2 cellular contexts compared by ENCODE assay signal in the genomic region with DNA sequence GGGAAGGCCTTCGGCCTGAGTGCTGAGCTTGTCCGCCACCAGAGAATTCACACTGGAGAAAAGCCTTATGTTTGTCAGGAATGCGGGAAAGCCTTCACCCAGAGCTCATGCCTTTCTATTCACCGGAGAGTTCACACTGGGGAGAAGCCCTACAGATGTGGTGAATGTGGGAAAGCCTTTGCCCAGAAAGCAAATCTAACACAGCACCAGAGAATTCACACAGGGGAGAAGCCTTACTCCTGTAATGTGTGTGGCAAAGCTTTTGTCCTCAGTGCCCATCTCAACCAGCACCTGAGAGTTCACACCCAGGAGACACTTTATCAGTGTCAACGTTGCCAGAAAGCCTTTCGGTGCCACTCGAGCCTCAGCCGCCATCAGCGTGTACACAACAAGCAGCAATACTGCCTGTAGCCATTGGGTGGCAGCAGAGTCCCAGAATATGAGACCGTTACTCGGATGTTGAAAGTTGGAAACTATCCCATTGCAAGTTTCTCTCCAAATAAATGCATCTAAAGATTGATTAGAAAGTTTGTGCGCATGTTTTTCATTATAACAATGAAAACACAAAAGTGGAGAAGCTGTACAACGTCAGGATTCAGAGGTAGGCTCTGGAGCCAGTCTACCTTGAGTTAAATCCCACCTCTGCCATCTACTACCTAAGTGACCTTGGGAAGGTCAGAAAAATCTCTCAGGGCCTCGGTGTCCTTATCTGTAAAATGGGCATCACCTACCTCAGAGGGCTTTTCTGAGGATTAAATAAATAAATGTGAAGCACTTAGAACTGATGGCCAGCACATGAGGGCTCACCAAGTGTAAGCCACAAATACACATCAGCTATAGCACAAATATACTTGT.
TF ChIP-seq lines count a peak whose summit lies in the region.

No MANE protein-coding gene starts in this region.

TF ChIP-seq in K562, 482 proteins besides CTCF, POLR2A, EP300 and RAD21 (continued from another document and continues in another):
- TF ChIP-seq HOXB6 (CRISPR knock-in tag; IDR thresholded peaks at IDR 0.05; ENCODE audit: borderline replicate concordance) (no peak), ZNF408 (CRISPR knock-in tag; IDR thresholded peaks at IDR 0.05; ENCODE audit: low read depth) (no peak), NFIC (IDR thresholded peaks at IDR 0.05) (peak; percentile 48), BCOR (IDR thresholded peaks at IDR 0.05) (peak; percentile 67; the same call in 1 of the 2 replicates), CBX3 (IDR thresholded peaks at IDR 0.05; ENCODE audit: borderline replicate concordance in 1 of 2, low read length in 2 of 2) (peak in 1 of 2 experiments; percentile 94; a peak in 2 of 3 replicates), SMC3 (conservative IDR thresholded peaks at IDR 0.05; ENCODE audit: insufficient read depth, low read depth, low read length) (peak; percentile 72), ZNF140 (CRISPR knock-in tag; IDR thresholded peaks at IDR 0.05) (no peak), MEIS2 (IDR thresholded peaks at IDR 0.05; ENCODE audit: partially characterized antibody) (peak; percentile 2), ZNF311 (CRISPR knock-in tag; IDR thresholded peaks at IDR 0.05) (no peak), ZNF217 (CRISPR knock-in tag; IDR thresholded peaks at IDR 0.05) (no peak)
- TF ChIP-seq, protein P1, sequence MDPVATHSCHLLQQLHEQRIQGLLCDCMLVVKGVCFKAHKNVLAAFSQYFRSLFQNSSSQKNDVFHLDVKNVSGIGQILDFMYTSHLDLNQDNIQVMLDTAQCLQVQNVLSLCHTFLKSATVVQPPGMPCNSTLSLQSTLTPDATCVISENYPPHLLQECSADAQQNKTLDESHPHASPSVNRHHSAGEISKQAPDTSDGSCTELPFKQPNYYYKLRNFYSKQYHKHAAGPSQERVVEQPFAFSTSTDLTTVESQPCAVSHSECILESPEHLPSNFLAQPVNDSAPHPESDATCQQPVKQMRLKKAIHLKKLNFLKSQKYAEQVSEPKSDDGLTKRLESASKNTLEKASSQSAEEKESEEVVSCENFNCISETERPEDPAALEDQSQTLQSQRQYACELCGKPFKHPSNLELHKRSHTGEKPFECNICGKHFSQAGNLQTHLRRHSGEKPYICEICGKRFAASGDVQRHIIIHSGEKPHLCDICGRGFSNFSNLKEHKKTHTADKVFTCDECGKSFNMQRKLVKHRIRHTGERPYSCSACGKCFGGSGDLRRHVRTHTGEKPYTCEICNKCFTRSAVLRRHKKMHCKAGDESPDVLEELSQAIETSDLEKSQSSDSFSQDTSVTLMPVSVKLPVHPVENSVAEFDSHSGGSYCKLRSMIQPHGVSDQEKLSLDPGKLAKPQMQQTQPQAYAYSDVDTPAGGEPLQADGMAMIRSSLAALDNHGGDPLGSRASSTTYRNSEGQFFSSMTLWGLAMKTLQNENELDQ (CRISPR knock-in tag; IDR thresholded peaks at IDR 0.05; ENCODE audit: borderline replicate concordance): no peak
- TF ChIP-seq, protein P2, sequence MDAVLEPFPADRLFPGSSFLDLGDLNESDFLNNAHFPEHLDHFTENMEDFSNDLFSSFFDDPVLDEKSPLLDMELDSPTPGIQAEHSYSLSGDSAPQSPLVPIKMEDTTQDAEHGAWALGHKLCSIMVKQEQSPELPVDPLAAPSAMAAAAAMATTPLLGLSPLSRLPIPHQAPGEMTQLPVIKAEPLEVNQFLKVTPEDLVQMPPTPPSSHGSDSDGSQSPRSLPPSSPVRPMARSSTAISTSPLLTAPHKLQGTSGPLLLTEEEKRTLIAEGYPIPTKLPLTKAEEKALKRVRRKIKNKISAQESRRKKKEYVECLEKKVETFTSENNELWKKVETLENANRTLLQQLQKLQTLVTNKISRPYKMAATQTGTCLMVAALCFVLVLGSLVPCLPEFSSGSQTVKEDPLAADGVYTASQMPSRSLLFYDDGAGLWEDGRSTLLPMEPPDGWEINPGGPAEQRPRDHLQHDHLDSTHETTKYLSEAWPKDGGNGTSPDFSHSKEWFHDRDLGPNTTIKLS (IDR thresholded peaks at IDR 0.05; ENCODE audit: borderline replicate concordance, low read depth): no peak
- TF ChIP-seq, protein P3, sequence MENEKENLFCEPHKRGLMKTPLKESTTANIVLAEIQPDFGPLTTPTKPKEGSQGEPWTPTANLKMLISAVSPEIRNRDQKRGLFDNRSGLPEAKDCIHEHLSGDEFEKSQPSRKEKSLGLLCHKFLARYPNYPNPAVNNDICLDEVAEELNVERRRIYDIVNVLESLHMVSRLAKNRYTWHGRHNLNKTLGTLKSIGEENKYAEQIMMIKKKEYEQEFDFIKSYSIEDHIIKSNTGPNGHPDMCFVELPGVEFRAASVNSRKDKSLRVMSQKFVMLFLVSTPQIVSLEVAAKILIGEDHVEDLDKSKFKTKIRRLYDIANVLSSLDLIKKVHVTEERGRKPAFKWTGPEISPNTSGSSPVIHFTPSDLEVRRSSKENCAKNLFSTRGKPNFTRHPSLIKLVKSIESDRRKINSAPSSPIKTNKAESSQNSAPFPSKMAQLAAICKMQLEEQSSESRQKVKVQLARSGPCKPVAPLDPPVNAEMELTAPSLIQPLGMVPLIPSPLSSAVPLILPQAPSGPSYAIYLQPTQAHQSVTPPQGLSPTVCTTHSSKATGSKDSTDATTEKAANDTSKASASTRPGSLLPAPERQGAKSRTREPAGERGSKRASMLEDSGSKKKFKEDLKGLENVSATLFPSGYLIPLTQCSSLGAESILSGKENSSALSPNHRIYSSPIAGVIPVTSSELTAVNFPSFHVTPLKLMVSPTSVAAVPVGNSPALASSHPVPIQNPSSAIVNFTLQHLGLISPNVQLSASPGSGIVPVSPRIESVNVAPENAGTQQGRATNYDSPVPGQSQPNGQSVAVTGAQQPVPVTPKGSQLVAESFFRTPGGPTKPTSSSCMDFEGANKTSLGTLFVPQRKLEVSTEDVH (IDR thresholded peaks at IDR 0.05; ENCODE audit: low read depth, partially characterized antibody): no peak
- TF ChIP-seq, protein P4, sequence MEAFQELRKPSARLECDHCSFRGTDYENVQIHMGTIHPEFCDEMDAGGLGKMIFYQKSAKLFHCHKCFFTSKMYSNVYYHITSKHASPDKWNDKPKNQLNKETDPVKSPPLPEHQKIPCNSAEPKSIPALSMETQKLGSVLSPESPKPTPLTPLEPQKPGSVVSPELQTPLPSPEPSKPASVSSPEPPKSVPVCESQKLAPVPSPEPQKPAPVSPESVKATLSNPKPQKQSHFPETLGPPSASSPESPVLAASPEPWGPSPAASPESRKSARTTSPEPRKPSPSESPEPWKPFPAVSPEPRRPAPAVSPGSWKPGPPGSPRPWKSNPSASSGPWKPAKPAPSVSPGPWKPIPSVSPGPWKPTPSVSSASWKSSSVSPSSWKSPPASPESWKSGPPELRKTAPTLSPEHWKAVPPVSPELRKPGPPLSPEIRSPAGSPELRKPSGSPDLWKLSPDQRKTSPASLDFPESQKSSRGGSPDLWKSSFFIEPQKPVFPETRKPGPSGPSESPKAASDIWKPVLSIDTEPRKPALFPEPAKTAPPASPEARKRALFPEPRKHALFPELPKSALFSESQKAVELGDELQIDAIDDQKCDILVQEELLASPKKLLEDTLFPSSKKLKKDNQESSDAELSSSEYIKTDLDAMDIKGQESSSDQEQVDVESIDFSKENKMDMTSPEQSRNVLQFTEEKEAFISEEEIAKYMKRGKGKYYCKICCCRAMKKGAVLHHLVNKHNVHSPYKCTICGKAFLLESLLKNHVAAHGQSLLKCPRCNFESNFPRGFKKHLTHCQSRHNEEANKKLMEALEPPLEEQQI (IDR thresholded peaks at IDR 0.05): peak; percentile 97

TF ChIP-seq in HepG2, 621 proteins besides CTCF, POLR2A, EP300 and RAD21 (continued from another document and continues in another):
- no peak for TF ChIP-seq MEIS1 (CRISPR knock-in tag; IDR thresholded peaks at IDR 0.05; ENCODE audit: borderline replicate concordance)
- no peak for TF ChIP-seq ZNF34 (CRISPR knock-in tag; IDR thresholded peaks at IDR 0.05; ENCODE audit: borderline replicate concordance)
- TF ChIP-seq, protein P5, sequence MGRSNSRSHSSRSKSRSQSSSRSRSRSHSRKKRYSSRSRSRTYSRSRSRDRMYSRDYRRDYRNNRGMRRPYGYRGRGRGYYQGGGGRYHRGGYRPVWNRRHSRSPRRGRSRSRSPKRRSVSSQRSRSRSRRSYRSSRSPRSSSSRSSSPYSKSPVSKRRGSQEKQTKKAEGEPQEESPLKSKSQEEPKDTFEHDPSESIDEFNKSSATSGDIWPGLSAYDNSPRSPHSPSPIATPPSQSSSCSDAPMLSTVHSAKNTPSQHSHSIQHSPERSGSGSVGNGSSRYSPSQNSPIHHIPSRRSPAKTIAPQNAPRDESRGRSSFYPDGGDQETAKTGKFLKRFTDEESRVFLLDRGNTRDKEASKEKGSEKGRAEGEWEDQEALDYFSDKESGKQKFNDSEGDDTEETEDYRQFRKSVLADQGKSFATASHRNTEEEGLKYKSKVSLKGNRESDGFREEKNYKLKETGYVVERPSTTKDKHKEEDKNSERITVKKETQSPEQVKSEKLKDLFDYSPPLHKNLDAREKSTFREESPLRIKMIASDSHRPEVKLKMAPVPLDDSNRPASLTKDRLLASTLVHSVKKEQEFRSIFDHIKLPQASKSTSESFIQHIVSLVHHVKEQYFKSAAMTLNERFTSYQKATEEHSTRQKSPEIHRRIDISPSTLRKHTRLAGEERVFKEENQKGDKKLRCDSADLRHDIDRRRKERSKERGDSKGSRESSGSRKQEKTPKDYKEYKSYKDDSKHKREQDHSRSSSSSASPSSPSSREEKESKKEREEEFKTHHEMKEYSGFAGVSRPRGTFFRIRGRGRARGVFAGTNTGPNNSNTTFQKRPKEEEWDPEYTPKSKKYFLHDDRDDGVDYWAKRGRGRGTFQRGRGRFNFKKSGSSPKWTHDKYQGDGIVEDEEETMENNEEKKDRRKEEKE (IDR thresholded peaks at IDR 0.05): no peak
- TF ChIP-seq ZNF263 (CRISPR knock-in tag; IDR thresholded peaks at IDR 0.05): no peak
- TF ChIP-seq ZNF766 (CRISPR knock-in tag; IDR thresholded peaks at IDR 0.05; ENCODE audit: borderline replicate concordance): no peak
- TF ChIP-seq TBL1XR1 (IDR thresholded peaks at IDR 0.05; ENCODE audit: borderline replicate concordance, low read length, partially characterized antibody): no peak
- TF ChIP-seq, protein P6, sequence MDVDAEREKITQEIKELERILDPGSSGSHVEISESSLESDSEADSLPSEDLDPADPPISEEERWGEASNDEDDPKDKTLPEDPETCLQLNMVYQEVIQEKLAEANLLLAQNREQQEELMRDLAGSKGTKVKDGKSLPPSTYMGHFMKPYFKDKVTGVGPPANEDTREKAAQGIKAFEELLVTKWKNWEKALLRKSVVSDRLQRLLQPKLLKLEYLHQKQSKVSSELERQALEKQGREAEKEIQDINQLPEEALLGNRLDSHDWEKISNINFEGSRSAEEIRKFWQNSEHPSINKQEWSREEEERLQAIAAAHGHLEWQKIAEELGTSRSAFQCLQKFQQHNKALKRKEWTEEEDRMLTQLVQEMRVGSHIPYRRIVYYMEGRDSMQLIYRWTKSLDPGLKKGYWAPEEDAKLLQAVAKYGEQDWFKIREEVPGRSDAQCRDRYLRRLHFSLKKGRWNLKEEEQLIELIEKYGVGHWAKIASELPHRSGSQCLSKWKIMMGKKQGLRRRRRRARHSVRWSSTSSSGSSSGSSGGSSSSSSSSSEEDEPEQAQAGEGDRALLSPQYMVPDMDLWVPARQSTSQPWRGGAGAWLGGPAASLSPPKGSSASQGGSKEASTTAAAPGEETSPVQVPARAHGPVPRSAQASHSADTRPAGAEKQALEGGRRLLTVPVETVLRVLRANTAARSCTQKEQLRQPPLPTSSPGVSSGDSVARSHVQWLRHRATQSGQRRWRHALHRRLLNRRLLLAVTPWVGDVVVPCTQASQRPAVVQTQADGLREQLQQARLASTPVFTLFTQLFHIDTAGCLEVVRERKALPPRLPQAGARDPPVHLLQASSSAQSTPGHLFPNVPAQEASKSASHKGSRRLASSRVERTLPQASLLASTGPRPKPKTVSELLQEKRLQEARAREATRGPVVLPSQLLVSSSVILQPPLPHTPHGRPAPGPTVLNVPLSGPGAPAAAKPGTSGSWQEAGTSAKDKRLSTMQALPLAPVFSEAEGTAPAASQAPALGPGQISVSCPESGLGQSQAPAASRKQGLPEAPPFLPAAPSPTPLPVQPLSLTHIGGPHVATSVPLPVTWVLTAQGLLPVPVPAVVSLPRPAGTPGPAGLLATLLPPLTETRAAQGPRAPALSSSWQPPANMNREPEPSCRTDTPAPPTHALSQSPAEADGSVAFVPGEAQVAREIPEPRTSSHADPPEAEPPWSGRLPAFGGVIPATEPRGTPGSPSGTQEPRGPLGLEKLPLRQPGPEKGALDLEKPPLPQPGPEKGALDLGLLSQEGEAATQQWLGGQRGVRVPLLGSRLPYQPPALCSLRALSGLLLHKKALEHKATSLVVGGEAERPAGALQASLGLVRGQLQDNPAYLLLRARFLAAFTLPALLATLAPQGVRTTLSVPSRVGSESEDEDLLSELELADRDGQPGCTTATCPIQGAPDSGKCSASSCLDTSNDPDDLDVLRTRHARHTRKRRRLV (CRISPR knock-in tag; IDR thresholded peaks at IDR 0.05): no peak
- TF ChIP-seq ZNF672 (CRISPR knock-in tag; IDR thresholded peaks at IDR 0.05): no peak
- TF ChIP-seq, protein P7, sequence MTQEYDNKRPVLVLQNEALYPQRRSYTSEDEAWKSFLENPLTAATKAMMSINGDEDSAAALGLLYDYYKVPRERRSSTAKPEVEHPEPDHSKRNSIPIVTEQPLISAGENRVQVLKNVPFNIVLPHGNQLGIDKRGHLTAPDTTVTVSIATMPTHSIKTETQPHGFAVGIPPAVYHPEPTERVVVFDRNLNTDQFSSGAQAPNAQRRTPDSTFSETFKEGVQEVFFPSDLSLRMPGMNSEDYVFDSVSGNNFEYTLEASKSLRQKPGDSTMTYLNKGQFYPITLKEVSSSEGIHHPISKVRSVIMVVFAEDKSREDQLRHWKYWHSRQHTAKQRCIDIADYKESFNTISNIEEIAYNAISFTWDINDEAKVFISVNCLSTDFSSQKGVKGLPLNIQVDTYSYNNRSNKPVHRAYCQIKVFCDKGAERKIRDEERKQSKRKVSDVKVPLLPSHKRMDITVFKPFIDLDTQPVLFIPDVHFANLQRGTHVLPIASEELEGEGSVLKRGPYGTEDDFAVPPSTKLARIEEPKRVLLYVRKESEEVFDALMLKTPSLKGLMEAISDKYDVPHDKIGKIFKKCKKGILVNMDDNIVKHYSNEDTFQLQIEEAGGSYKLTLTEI (CRISPR knock-in tag; conservative IDR thresholded peaks at IDR 0.05): no peak
- TF ChIP-seq PHF20 (CRISPR knock-in tag; IDR thresholded peaks at IDR 0.05): no peak
- no peak for TF ChIP-seq ZNF772 (CRISPR knock-in tag; IDR thresholded peaks at IDR 0.05)
- no peak for TF ChIP-seq ZNF816 (CRISPR knock-in tag; IDR thresholded peaks at IDR 0.05; ENCODE audit: borderline replicate concordance)
- TF ChIP-seq MAFK (conservative IDR thresholded peaks at IDR 0.05 in 1 of 2, IDR thresholded peaks at IDR 0.05 in 1 of 2; ENCODE audit: low read length in 2 of 2): no peak
- no peak for TF ChIP-seq ZNF510 (CRISPR knock-in tag; IDR thresholded peaks at IDR 0.05; ENCODE audit: low read depth)
- TF ChIP-seq KDM5B (CRISPR knock-in tag; IDR thresholded peaks at IDR 0.05; ENCODE audit: borderline replicate concordance): no peak
- no peak for TF ChIP-seq ZNF230 (CRISPR knock-in tag; IDR thresholded peaks at IDR 0.05)
- TF ChIP-seq, protein P8, sequence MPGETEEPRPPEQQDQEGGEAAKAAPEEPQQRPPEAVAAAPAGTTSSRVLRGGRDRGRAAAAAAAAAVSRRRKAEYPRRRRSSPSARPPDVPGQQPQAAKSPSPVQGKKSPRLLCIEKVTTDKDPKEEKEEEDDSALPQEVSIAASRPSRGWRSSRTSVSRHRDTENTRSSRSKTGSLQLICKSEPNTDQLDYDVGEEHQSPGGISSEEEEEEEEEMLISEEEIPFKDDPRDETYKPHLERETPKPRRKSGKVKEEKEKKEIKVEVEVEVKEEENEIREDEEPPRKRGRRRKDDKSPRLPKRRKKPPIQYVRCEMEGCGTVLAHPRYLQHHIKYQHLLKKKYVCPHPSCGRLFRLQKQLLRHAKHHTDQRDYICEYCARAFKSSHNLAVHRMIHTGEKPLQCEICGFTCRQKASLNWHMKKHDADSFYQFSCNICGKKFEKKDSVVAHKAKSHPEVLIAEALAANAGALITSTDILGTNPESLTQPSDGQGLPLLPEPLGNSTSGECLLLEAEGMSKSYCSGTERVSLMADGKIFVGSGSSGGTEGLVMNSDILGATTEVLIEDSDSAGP (CRISPR knock-in tag; IDR thresholded peaks at IDR 0.05; ENCODE audit: borderline replicate concordance): no peak
